Comparison of ENCODE assay signal across 1 cellular context in genomic region chr17:50361561-50362480, GRCh38.
TF ChIP-seq lines count a peak whose summit lies in the region.

No MANE protein-coding gene starts in this region.

TF ChIP-seq in HepG2, 621 proteins besides CTCF, POLR2A, EP300 and RAD21 (continued from another document and continues in another):
- TF ChIP-seq ZGPAT (CRISPR knock-in tag; IDR thresholded peaks at IDR 0.05), result peak; percentile 55; the same call in 1 of the 2 replicates
- TF ChIP-seq ZFY (CRISPR knock-in tag; IDR thresholded peaks at IDR 0.05), result no peak
- no peak for TF ChIP-seq NCOA1 (CRISPR knock-in tag; IDR thresholded peaks at IDR 0.05)
- no peak for TF ChIP-seq ZNF597 (CRISPR knock-in tag; IDR thresholded peaks at IDR 0.05)
- peak; percentile 33; the same call in 1 of the 2 replicates for TF ChIP-seq IRF9 (CRISPR knock-in tag; IDR thresholded peaks at IDR 0.05; ENCODE audit: borderline replicate concordance)
- TF ChIP-seq FOXC1 (CRISPR knock-in tag; IDR thresholded peaks at IDR 0.05; ENCODE audit: borderline replicate concordance), result peak; percentile 69; the same call in 1 of the 2 replicates
- no peak for TF ChIP-seq ZNF17 (CRISPR knock-in tag; IDR thresholded peaks at IDR 0.05)
- TF ChIP-seq ZNF343 (CRISPR knock-in tag; IDR thresholded peaks at IDR 0.05), result no peak
- 0 out of 2 replicates have a peak, but pooled peaks have one; percentile 21 for TF ChIP-seq ZNF335 (CRISPR knock-in tag; IDR thresholded peaks at IDR 0.05)
- TF ChIP-seq AGO2 (optimal IDR thresholded peaks at IDR 0.05; ENCODE audit: low read depth, low read length), result peak; percentile 38
- TF ChIP-seq KAT8 (CRISPR knock-in tag; IDR thresholded peaks at IDR 0.05), result peak; percentile 57
- peak; percentile 29; the same call in 1 of the 2 replicates for TF ChIP-seq SOX5 (CRISPR knock-in tag; IDR thresholded peaks at IDR 0.05; ENCODE audit: borderline replicate concordance)
- TF ChIP-seq HDAC2 (CRISPR knock-in tag; IDR thresholded peaks at IDR 0.05), result 0 out of 2 replicates have a peak, but pooled peaks have one; percentile 28
- TF ChIP-seq ZNF44 (CRISPR knock-in tag; IDR thresholded peaks at IDR 0.05), result 0 out of 2 replicates have a peak, but pooled peaks have one; percentile 37
- TF ChIP-seq NCOA2 (CRISPR knock-in tag; IDR thresholded peaks at IDR 0.05), result 0 out of 2 replicates have a peak, but pooled peaks have one; percentile 11
- TF ChIP-seq ZFP41 (CRISPR knock-in tag; IDR thresholded peaks at IDR 0.05; ENCODE audit: borderline replicate concordance), result 0 out of 2 replicates have a peak, but pooled peaks have one; percentile 19
- peak; percentile 41 for TF ChIP-seq ZNF883 (CRISPR knock-in tag; IDR thresholded peaks at IDR 0.05; ENCODE audit: not compliant biosample characterization)
- no peak for TF ChIP-seq ZNF512 (CRISPR knock-in tag; IDR thresholded peaks at IDR 0.05)
- TF ChIP-seq LCORL (IDR thresholded peaks at IDR 0.05), result no peak
- peak; percentile 56; the same call in 1 of the 2 replicates for TF ChIP-seq LCORL (CRISPR knock-in tag; IDR thresholded peaks at IDR 0.05)
- TF ChIP-seq ZNF703 (CRISPR knock-in tag; IDR thresholded peaks at IDR 0.05; ENCODE audit: borderline replicate concordance), result no peak
- TF ChIP-seq ZNF839 (CRISPR knock-in tag; IDR thresholded peaks at IDR 0.05; ENCODE audit: borderline replicate concordance), result no peak
- TF ChIP-seq ZNF3 (CRISPR knock-in tag; IDR thresholded peaks at IDR 0.05), result no peak
- TF ChIP-seq AFF4 (CRISPR knock-in tag; IDR thresholded peaks at IDR 0.05), result no peak
- TF ChIP-seq PHF5A (CRISPR knock-in tag; IDR thresholded peaks at IDR 0.05; ENCODE audit: low read depth, unreplicated experiment), result peak; percentile 27
- TF ChIP-seq TSC22D2 (CRISPR knock-in tag; IDR thresholded peaks at IDR 0.05; ENCODE audit: borderline replicate concordance), result 0 out of 2 replicates have a peak, but pooled peaks have one; percentile 53
- TF ChIP-seq ZNF687 (CRISPR knock-in tag; IDR thresholded peaks at IDR 0.05), result peak; percentile 37
- no peak for TF ChIP-seq ZNF124 (CRISPR knock-in tag; IDR thresholded peaks at IDR 0.05)
- no peak for TF ChIP-seq REXO4 (CRISPR knock-in tag; IDR thresholded peaks at IDR 0.05; ENCODE audit: borderline replicate concordance)
- 0 out of 2 replicates have a peak, but pooled peaks have one; percentile 26 for TF ChIP-seq ZNF337 (CRISPR knock-in tag; IDR thresholded peaks at IDR 0.05; ENCODE audit: borderline replicate concordance, low read depth)
- no peak for TF ChIP-seq ZNF75D (CRISPR knock-in tag; IDR thresholded peaks at IDR 0.05; ENCODE audit: borderline replicate concordance)
- peak; percentile 72; the same call in 1 of the 2 replicates for TF ChIP-seq ZNF598 (CRISPR knock-in tag; IDR thresholded peaks at IDR 0.05; ENCODE audit: borderline replicate concordance)
- TF ChIP-seq PHF21A (CRISPR knock-in tag; IDR thresholded peaks at IDR 0.05), result 0 out of 2 replicates have a peak, but pooled peaks have one; percentile 30
- no peak for TF ChIP-seq USF2 (IDR thresholded peaks at IDR 0.05; ENCODE audit: low read depth, low read length)
- TF ChIP-seq USF2 (CRISPR knock-in tag; IDR thresholded peaks at IDR 0.05; ENCODE audit: borderline replicate concordance), result peak; percentile 21; the same call in 1 of the 2 replicates
- TF ChIP-seq PRDM4 (CRISPR knock-in tag; IDR thresholded peaks at IDR 0.05; ENCODE audit: borderline replicate concordance), result peak; percentile 50; the same call in 1 of the 2 replicates
- TF ChIP-seq ETV5 (CRISPR knock-in tag; IDR thresholded peaks at IDR 0.05; ENCODE audit: borderline replicate concordance), result peak; percentile 19; the same call in 1 of the 2 replicates
- TF ChIP-seq MYC (CRISPR knock-in tag; IDR thresholded peaks at IDR 0.05; ENCODE audit: borderline replicate concordance), result peak; percentile 56; the same call in 1 of the 2 replicates
- TF ChIP-seq GMEB1 (CRISPR knock-in tag; IDR thresholded peaks at IDR 0.05; ENCODE audit: borderline replicate concordance), result peak; percentile 59; the same call in 1 of the 2 replicates
- TF ChIP-seq TBX2 (CRISPR knock-in tag; IDR thresholded peaks at IDR 0.05; ENCODE audit: borderline replicate concordance), result 0 out of 2 replicates have a peak, but pooled peaks have one; percentile 17
- no peak for TF ChIP-seq NFE2L2 (IDR thresholded peaks at IDR 0.05; ENCODE audit: low read length)
